In genomic region chr3:185215873-185216586, GRCh38 we compare ENCODE assay signal across 8 cellular contexts.
DNase-seq lines count a peak whose midpoint lies in the region; ATAC-seq and TF ChIP-seq lines count a peak whose summit lies in the region.

No MANE protein-coding gene starts in this region.

- no peak overlapping the region for H3K9ac ChIP-seq in mucosa of rectum (ENCODE audit: low read depth in 1 of 2, low read length in 2 of 2)

- no peak overlapping the region for H3K27ac ChIP-seq in mucosa of rectum (ENCODE audit: low read depth in 2 of 2, low read length in 2 of 2)

- H3K4me3 ChIP-seq in NB4 (ENCODE audit: low read depth, low read length): no peak overlapping the region
- peak overlapping the region in 1 of 2 donors; percentile 22 for H3K4me3 ChIP-seq in cardiac fibroblast (replicated peaks in 1 of 2; ENCODE audit: low read depth in 2 of 2, low read length in 2 of 2)
- H3K4me3 ChIP-seq in mucosa of rectum (ENCODE audit: low read length in 2 of 2): peak overlapping the region; percentile 42 to 51

- DNase-seq in ELR (ENCODE audit: low read depth) (peak; percentile 47), NB4 (ENCODE audit: low read depth) (peak; percentile 16), cardiac fibroblast (ENCODE audit: low read depth in 2 of 2) (peak; percentile 39 to 51), head of caudate nucleus (no peak), HPDE6-E6E7 (ENCODE audit: extremely low spot score) (no peak)
- no peak for DNase-seq in activated CD8-positive, alpha-beta memory T cell treated with anti-CD3 and anti-CD28 coated beads, Interleukin-2, amount 50 U/mL, for 4 hours

- H3K36me3 ChIP-seq in mucosa of rectum (ENCODE audit: control insufficient read depth in 2 of 2, insufficient read depth in 2 of 2, low read length in 2 of 2): peaks cover 4 to 5% of the 10 kb centered on the region in 2 donors

- intact Hi-C loops in head of caudate nucleus (cut with DNase I): no loop called here

- TF ChIP-seq CTCF in NB4 (IDR thresholded peaks at IDR 0.05; ENCODE audit: low read depth, low read length): peak; percentile 31
- peak; percentile 50 for TF ChIP-seq CTCF in cardiac fibroblast (IDR thresholded peaks at IDR 0.05; ENCODE audit: low read depth, low read length)

- H3K9me3 ChIP-seq in mucosa of rectum (ENCODE audit: control insufficient read depth in 2 of 2, low read length in 2 of 2): no peaks in the 10 kb centered on the region

- no peaks in the 10 kb centered on the region for H3K27me3 ChIP-seq in mucosa of rectum (ENCODE audit: control insufficient read depth in 2 of 2, insufficient read depth in 2 of 2, low read length in 2 of 2)

- ATAC-seq in HG03378 (IDR thresholded peaks at IDR 0.05; ENCODE audit: unreplicated experiment): no peak

- no peak for TF ChIP-seq POLR2A in NB4 (IDR thresholded peaks at IDR 0.05; ENCODE audit: extremely low read depth, insufficient read length)

- H3K4me1 ChIP-seq in mucosa of rectum (ENCODE audit: control insufficient read depth in 2 of 2, insufficient read depth in 2 of 2, low read length in 2 of 2): no peaks in the 10 kb centered on the region

Comparison
In these comparisons a context has a peak if more than half of its experiments do, and no peak if none do; other contexts are left out.
1. DNase-seq: peak in ELR (single experiment), NB4 (single experiment) and cardiac fibroblast (2 of 2); none in head of caudate nucleus (0 of 42), HPDE6-E6E7 (single experiment) and activated CD8-positive, alpha-beta memory T cell treated with anti-CD3 and anti-CD28 coated beads, Interleukin-2, amount 50 U/mL, for 4 hours (single experiment).